In genomic region chr15:44663410-44664272, GRCh38 we compare ENCODE assay signal across 1 cellular context.
TF ChIP-seq lines count a peak whose summit lies in the region.

Gene SPG11, minus strand, starts transcription at chr15:44663662. Its CDS starts 15 bp downstream, at chr15:44663647.

TF ChIP-seq in K562, 482 proteins besides CTCF, POLR2A, EP300 and RAD21 (continued from another document and continues in another):
- TF ChIP-seq, protein P1, sequence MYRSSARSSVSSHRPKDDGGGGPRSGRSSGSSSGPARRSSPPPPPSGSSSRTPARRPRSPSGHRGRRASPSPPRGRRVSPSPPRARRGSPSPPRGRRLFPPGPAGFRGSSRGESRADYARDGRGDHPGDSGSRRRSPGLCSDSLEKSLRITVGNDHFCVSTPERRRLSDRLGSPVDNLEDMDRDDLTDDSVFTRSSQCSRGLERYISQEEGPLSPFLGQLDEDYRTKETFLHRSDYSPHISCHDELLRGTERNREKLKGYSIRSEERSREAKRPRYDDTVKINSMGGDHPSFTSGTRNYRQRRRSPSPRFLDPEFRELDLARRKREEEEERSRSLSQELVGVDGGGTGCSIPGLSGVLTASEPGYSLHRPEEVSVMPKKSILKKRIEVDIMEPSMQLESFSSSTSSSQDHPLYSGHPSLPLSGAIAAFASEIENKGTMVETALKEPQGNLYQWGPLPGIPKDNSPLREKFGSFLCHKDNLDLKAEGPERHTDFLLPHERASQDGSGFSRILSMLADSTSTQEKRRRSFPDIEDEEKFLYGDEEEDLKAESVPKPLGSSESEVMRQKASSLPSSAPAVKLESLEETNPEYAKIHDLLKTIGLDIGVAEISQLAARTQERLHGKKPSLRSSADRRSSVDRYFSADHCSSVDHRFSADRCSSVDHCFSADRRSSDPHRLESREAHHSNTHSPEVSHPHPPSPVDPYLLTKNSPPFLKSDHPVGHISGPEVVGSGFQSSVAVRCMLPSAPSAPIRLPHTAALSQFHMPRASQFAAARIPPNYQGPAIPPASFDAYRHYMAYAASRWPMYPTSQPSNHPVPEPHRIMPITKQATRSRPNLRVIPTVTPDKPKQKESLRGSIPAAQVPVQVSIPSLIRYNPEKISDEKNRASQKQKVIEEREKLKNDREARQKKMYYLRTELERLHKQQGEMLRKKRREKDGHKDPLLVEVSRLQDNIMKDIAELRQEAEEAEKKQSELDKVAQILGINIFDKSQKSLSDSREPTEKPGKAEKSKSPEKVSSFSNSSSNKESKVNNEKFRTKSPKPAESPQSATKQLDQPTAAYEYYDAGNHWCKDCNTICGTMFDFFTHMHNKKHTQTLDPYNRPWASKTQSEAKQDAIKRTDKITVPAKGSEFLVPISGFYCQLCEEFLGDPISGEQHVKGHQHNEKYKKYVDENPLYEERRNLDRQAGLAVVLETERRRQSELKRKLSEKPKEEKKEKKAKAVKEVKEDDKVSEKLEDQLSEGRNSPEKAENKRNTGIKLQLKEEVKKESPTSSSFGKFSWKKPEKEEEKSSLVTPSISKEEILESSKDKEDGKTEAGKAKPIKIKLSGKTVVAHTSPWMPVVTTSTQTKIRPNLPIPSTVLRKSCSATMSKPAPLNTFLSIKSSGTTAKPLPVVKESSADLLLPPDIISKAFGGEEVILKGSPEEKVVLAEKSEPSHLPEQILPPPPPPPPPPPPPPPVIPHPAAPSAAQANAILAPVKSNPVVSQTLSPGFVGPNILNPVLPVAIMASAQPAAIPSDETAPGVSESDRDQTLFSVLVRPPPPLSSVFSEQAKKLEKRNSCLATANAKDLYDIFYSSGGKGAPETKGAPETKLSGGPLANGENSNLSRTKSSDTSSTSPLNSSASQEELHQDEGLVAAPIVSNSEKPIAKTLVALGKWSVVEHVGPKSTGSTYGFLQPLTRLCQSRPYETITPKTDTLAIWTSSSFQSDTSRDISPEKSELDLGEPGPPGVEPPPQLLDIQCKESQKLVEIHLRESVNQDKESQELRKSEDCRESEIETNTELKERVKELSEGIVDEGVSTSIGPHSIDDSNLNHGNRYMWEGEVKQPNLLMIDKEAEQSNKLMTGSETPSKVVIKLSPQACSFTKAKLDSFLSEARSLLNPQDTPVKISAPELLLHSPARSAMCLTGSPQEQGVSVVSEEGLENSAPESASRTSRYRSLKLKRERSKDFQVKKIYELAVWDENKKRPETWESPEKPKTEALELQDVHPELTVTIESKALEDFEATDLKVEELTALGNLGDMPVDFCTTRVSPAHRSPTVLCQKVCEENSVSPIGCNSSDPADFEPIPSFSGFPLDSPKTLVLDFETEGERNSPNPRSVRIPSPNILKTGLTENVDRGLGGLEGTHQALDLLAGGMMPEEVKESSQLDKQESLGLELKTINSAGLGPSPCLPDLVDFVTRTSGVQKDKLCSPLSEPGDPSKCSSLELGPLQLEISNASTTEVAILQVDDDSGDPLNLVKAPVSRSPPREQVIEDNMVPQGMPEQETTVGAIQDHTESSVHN (IDR thresholded peaks at IDR 0.05; ENCODE audit: borderline replicate concordance in 1 of 2, low read depth in 1 of 2): no peak
- TF ChIP-seq ZNF274 (IDR thresholded peaks at IDR 0.05; ENCODE audit: borderline replicate concordance, low read depth, low read length): no peak
- no peak for TF ChIP-seq CHD4 (IDR thresholded peaks at IDR 0.05; ENCODE audit: insufficient read depth, insufficient replicate concordance, low read depth, low read length, poor library complexity, severe bottlenecking)
- peak; percentile 52; the same call in 1 of the 2 replicates for TF ChIP-seq ZBED1 (IDR thresholded peaks at IDR 0.05)
- no peak for TF ChIP-seq KLF10 (CRISPR knock-in tag; IDR thresholded peaks at IDR 0.05)
- TF ChIP-seq, protein P2, sequence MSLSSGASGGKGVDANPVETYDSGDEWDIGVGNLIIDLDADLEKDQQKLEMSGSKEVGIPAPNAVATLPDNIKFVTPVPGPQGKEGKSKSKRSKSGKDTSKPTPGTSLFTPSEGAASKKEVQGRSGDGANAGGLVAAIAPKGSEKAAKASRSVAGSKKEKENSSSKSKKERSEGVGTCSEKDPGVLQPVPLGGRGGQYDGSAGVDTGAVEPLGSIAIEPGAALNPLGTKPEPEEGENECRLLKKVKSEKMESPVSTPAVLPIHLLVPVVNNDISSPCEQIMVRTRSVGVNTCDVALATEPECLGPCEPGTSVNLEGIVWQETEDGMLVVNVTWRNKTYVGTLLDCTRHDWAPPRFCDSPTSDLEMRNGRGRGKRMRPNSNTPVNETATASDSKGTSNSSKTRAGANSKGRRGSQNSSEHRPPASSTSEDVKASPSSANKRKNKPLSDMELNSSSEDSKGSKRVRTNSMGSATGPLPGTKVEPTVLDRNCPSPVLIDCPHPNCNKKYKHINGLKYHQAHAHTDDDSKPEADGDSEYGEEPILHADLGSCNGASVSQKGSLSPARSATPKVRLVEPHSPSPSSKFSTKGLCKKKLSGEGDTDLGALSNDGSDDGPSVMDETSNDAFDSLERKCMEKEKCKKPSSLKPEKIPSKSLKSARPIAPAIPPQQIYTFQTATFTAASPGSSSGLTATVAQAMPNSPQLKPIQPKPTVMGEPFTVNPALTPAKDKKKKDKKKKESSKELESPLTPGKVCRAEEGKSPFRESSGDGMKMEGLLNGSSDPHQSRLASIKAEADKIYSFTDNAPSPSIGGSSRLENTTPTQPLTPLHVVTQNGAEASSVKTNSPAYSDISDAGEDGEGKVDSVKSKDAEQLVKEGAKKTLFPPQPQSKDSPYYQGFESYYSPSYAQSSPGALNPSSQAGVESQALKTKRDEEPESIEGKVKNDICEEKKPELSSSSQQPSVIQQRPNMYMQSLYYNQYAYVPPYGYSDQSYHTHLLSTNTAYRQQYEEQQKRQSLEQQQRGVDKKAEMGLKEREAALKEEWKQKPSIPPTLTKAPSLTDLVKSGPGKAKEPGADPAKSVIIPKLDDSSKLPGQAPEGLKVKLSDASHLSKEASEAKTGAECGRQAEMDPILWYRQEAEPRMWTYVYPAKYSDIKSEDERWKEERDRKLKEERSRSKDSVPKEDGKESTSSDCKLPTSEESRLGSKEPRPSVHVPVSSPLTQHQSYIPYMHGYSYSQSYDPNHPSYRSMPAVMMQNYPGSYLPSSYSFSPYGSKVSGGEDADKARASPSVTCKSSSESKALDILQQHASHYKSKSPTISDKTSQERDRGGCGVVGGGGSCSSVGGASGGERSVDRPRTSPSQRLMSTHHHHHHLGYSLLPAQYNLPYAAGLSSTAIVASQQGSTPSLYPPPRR (CRISPR knock-in tag; IDR thresholded peaks at IDR 0.05; ENCODE audit: borderline replicate concordance): 0 out of 2 replicates have a peak, but pooled peaks have one; percentile 74
- no peak for TF ChIP-seq ARID3A (IDR thresholded peaks at IDR 0.05; ENCODE audit: borderline replicate concordance, low read depth, low read length)
- TF ChIP-seq OTX1 (CRISPR knock-in tag; IDR thresholded peaks at IDR 0.05): 0 out of 2 replicates have a peak, but pooled peaks have one; percentile 14
- peak; percentile 62; the same call in 1 of the 2 replicates for TF ChIP-seq CREM (IDR thresholded peaks at IDR 0.05; ENCODE audit: low read depth)
- peak; percentile 93 for TF ChIP-seq LCOR (CRISPR knock-in tag; IDR thresholded peaks at IDR 0.05)
- TF ChIP-seq MIER1 (IDR thresholded peaks at IDR 0.05; ENCODE audit: low read depth): no peak
- peak; percentile 75; the same call in 1 of the 2 replicates for TF ChIP-seq MYBL2 (IDR thresholded peaks at IDR 0.05; ENCODE audit: low read depth)
- TF ChIP-seq MYBL2 (CRISPR knock-in tag; IDR thresholded peaks at IDR 0.05; ENCODE audit: borderline replicate concordance): no peak
- no peak for TF ChIP-seq ZBTB5 (IDR thresholded peaks at IDR 0.05)
- peak; percentile 88; the same call in 1 of the 2 replicates for TF ChIP-seq BRD4 (IDR thresholded peaks at IDR 0.05)
- TF ChIP-seq THAP7 (CRISPR knock-in tag; IDR thresholded peaks at IDR 0.05): no peak
- peak; percentile 58; the same call in 1 of the 2 replicates for TF ChIP-seq RHOXF2B (CRISPR knock-in tag; conservative IDR thresholded peaks at IDR 0.05)
- TF ChIP-seq SREBF2 (CRISPR knock-in tag; IDR thresholded peaks at IDR 0.05): no peak
- TF ChIP-seq ZFP91 (CRISPR knock-in tag; IDR thresholded peaks at IDR 0.05): peak; percentile 69
- peak; percentile 84 for TF ChIP-seq ARID2 (IDR thresholded peaks at IDR 0.05)
- TF ChIP-seq GABPB2 (CRISPR knock-in tag; conservative IDR thresholded peaks at IDR 0.05): no peak
- TF ChIP-seq NONO (IDR thresholded peaks at IDR 0.05; ENCODE audit: low read depth in 2 of 2, low read length in 1 of 2): peak in 1 of 2 experiments; percentile 68; a peak in 1 of 4 replicates
- peak; percentile 81; the same call in 1 of the 2 replicates for TF ChIP-seq ZKSCAN1 (IDR thresholded peaks at IDR 0.05; ENCODE audit: low read depth, low read length)
- no peak for TF ChIP-seq MCM2 (IDR thresholded peaks at IDR 0.05; ENCODE audit: low read depth)
- TF ChIP-seq CBFA2T3 (IDR thresholded peaks at IDR 0.05): 0 out of 2 replicates have a peak, but pooled peaks have one; percentile 7
- TF ChIP-seq NFE2 (IDR thresholded peaks at IDR 0.05; ENCODE audit: low read depth): no peak
- no peak for TF ChIP-seq RBM39 (optimal IDR thresholded peaks at IDR 0.05; ENCODE audit: low read depth, low read length)
- no peak for TF ChIP-seq GATAD2B (IDR thresholded peaks at IDR 0.05; ENCODE audit: borderline replicate concordance)
- TF ChIP-seq ATF3 (IDR thresholded peaks at IDR 0.05): no peak
- TF ChIP-seq ATF3 (CRISPR knock-in tag; conservative IDR thresholded peaks at IDR 0.05): peak; percentile 87
- peak; percentile 57 for TF ChIP-seq GMEB1 (CRISPR knock-in tag; IDR thresholded peaks at IDR 0.05)
- peak; percentile 41; the same call in 1 of the 2 replicates for TF ChIP-seq ARID1B (IDR thresholded peaks at IDR 0.05)
- no peak for TF ChIP-seq FOXK1 (CRISPR knock-in tag; IDR thresholded peaks at IDR 0.05; ENCODE audit: borderline replicate concordance)
- no peak; the same call in 1 of the 2 replicates for TF ChIP-seq NCOR1 (IDR thresholded peaks at IDR 0.05)
- peak; percentile 59; the same call in 1 of the 2 replicates for TF ChIP-seq HOXB6 (CRISPR knock-in tag; IDR thresholded peaks at IDR 0.05; ENCODE audit: borderline replicate concordance)
- TF ChIP-seq PHTF2 (CRISPR knock-in tag; IDR thresholded peaks at IDR 0.05): no peak
- TF ChIP-seq SOX6 (IDR thresholded peaks at IDR 0.05): peak; percentile 49; the same call in 1 of the 2 replicates
- 0 out of 2 replicates have a peak, but pooled peaks have one; percentile 14 for TF ChIP-seq SMARCA5 (IDR thresholded peaks at IDR 0.05)
